23 cellular contexts compared by ENCODE assay signal in genomic region chr4:26148925-26149324, GRCh38.
"Had no signal": no experiment of that assay in that cellular context is flagged by ENCODE, and none has a peak within 500 bp of the region (broad histone marks: within the 10 kb centered on the region; RNA-seq: fewer than 3 reads in every experiment).

No MANE protein-coding gene starts in this region.

- H3K36me3 ChIP-seq: gastroesophageal sphincter, ovary, tibial nerve had no signal

- H3K9me3 ChIP-seq: gastroesophageal sphincter, ovary, tibial nerve had no signal

- H3K27ac Mint-ChIP-seq: naive thymus-derived CD4-positive, alpha-beta T cell; progenitor cell of endocrine pancreas; T-helper 1 cell treated with Interleukin-12 subunit alpha and Interleukin-12 subunit beta and Interleukin-4 antibody, amounts not matched to agents 30 μg/mL and 1 μg/mL, for 36 hours; WTC11 had no signal

- H3K4me3 Mint-ChIP-seq: naive thymus-derived CD4-positive, alpha-beta T cell; T-helper 1 cell treated with Interleukin-12 subunit alpha and Interleukin-12 subunit beta and Interleukin-4 antibody, amounts not matched to agents 30 μg/mL and 1 μg/mL, for 36 hours; WTC11 had no signal

- DNase-seq: activated CD4-positive, alpha-beta T cell treated with anti-CD3 and anti-CD28 coated beads for 1 hour; activated CD4-positive, alpha-beta T cell treated with anti-CD3 and anti-CD28 coated beads, Interleukin-2, amount 50 U/mL, for 1 hour; activated CD8-positive, alpha-beta memory T cell treated with anti-CD3 and anti-CD28 coated beads for 24 hours; activated gamma-delta T cell treated with Interleukin-2 at 50 U/mL for 16 hours; activated naive CD4-positive, alpha-beta T cell treated with anti-CD3 and anti-CD28 coated beads, Interleukin-2, amount 50 U/mL, for 16 hours; anterior cingulate cortex; dorsolateral prefrontal cortex; effector memory CD4-positive, alpha-beta T cell; erythroblast; hippocampal formation; left colon; midbrain; naive thymus-derived CD4-positive, alpha-beta T cell; ovary; stimulated activated CD4-positive, alpha-beta T cell treated with anti-CD3 and anti-CD28 coated beads, Interleukin-12 subunit alpha, Interleukin-12 subunit beta, amount 100 ng/mL, for 4 hours; stimulated activated CD4-positive, alpha-beta T cell treated with anti-CD3 and anti-CD28 coated beads, Interleukin-4, amount 100 ng/mL, for 1 hour had no signal

- H3K27me3 ChIP-seq: dorsolateral prefrontal cortex, gastroesophageal sphincter, ovary, tibial nerve had no signal

- H3K27ac ChIP-seq: dorsolateral prefrontal cortex, gastroesophageal sphincter, ovary, skin epidermis, tibial nerve had no signal

- H3K36me3 Mint-ChIP-seq: WTC11 had no signal

- H3K4me3 ChIP-seq: dorsolateral prefrontal cortex, gastroesophageal sphincter, ovary, skin epidermis, tibial nerve had no signal

- ATAC-seq: gastroesophageal sphincter; left colon; naive thymus-derived CD4-positive, alpha-beta T cell; sciatic nerve; WTC11 had no signal

- H3K4me1 ChIP-seq: gastroesophageal sphincter had no signal
